Comparison of ENCODE assay signal across 14 cellular contexts in genomic region chr13:99144306-99144705, GRCh38. TPM values are rescaled to one million over a fixed set of nuclear protein-coding genes. Genes with fewer than 3 reads are reported as not detected.
DNase-seq lines count a peak whose midpoint lies in the region; ATAC-seq and TF ChIP-seq lines count a peak whose summit lies in the region.
"Had no signal": no experiment of that assay in that cellular context is flagged by ENCODE, and none has a peak within 500 bp of the region (broad histone marks: within the 10 kb centered on the region; RNA-seq: fewer than 3 reads in every experiment).

No MANE protein-coding gene starts in this region.

- DNase-seq in SIG-M5 treated with dmso at 0.1 percent for 504 hours (lab: John Stamatoyannopoulos, UW; ENCODE audit: unreplicated experiment) (peak; percentile 50), SIG-M5 (lab: John Stamatoyannopoulos, UW) (no peak), NB4 (ENCODE audit: low read depth) (peak; percentile 90), NCI-H2029 treated with DMSO at 0.1 percent for 48 hours (lab: John Stamatoyannopoulos, UW) (no peak), superior temporal gyrus (ENCODE audit: extremely low spot score) (no peak), A172 (ENCODE audit: low spot score) (no peak), NCI-H1417 (lab: John Stamatoyannopoulos, UW) (no peak)
- DNase-seq: DMS153, esophagus squamous epithelium, hypothalamus, left ventricle myocardium superior, NCI-H446, nephron progenitor cell had no signal

- TF ChIP-seq CTCF in NB4 (IDR thresholded peaks at IDR 0.05; ENCODE audit: low read depth, low read length) = no peak

- no peak overlapping the region for H3K4me3 ChIP-seq in NB4 (ENCODE audit: low read depth, low read length)
- H3K4me3 ChIP-seq: esophagus squamous epithelium had no signal

- TF ChIP-seq POLR2A in NB4 (IDR thresholded peaks at IDR 0.05; ENCODE audit: extremely low read depth, insufficient read length) = no peak

- peak; percentile 76 for ATAC-seq in HG02885 (IDR thresholded peaks at IDR 0.05; ENCODE audit: poor library complexity, unreplicated experiment)
- ATAC-seq: left ventricle myocardium superior had no signal

RNA-seq across cellular contexts. Expression of gene UBAC2, which starts 56.3 kb away (rescaled TPM):
- 41.6 and 42.2 TPM in 2 replicates for total RNA-seq in A172 (2014; rRNA removed; shearing (Covaris generic))

Comparison
In these comparisons a context has a peak if more than half of its experiments do, and no peak if none do; other contexts are left out.
1. DNase-seq: peak in SIG-M5 treated with dmso at 0.1 percent for 504 hours (single experiment) and NB4 (single experiment); none in SIG-M5 (single experiment), NCI-H2029 treated with DMSO at 0.1 percent for 48 hours (single experiment), superior temporal gyrus (single experiment), A172 (single experiment) and NCI-H1417 (0 of 3).